In the genomic region with DNA sequence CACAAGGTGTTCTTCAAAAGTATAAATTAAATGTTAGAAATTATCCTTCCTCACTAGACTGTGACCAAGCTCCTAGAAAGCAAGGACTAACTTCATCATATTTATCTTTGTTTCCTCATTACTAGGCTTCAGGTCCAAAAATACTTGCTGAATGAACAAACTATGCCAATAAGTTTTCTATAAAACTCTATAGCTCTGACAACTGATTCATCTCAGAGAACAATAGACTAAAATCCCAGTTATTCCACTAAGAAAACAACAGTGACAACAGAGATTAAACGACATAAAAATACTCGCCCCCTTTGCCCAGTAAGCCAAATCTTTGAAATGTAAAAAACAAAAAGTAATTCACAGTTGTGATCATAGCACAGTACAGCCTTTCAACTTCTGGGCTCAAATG, we compare ENCODE assay signal across 16 cellular contexts. TPM values are rescaled to one million over a fixed set of nuclear protein-coding genes. Genes with fewer than 3 reads are reported as not detected.
DNase-seq lines count a peak whose midpoint lies in the region; ATAC-seq and TF ChIP-seq lines count a peak whose summit lies in the region.
"Had no signal": no experiment of that assay in that cellular context is flagged by ENCODE, and none has a peak within 500 bp of the region (broad histone marks: within the 10 kb centered on the region; RNA-seq: fewer than 3 reads in every experiment).

No MANE protein-coding gene starts in this region.

- ATAC-seq in T-helper 17 cell = no peak
- ATAC-seq in HG03520 (IDR thresholded peaks at IDR 0.05; ENCODE audit: unreplicated experiment) = no peak
- ATAC-seq in GM18858 (IDR thresholded peaks at IDR 0.05; ENCODE audit: unreplicated experiment) = no peak
- ATAC-seq: left lobe of liver had no signal

- H4K12ac ChIP-seq in trophoblast cell (ENCODE audit: low read depth, low read length) = no peak overlapping the region

- H3K4me1 Mint-ChIP-seq in activated naive CD4-positive, alpha-beta T cell treated with anti-CD3 and anti-CD28 coated beads, Interleukin-2, amount 50 U/mL, for 24 hours = peaks cover 92% of the 10 kb centered on the region
- H3K4me1 Mint-ChIP-seq in T-helper 17 cell = peaks cover 72% of the 10 kb centered on the region

- H3K27me3 Mint-ChIP-seq in activated naive CD4-positive, alpha-beta T cell treated with anti-CD3 and anti-CD28 coated beads, Interleukin-2, amount 50 U/mL, for 24 hours = no peaks in the 10 kb centered on the region
- no peaks in the 10 kb centered on the region for H3K27me3 Mint-ChIP-seq in T-helper 17 cell
- H3K27me3 Mint-ChIP-seq: activated CD4-positive, alpha-beta memory T cell treated with anti-CD3 and anti-CD28 coated beads, Interleukin-2, amount 10 ng/mL, durations not matched to agents 7 days and 5 days had no signal

- no peak overlapping the region for H2BK120ac ChIP-seq in trophoblast cell (ENCODE audit: insufficient read depth, low read length, poor library complexity)

- H2AK5ac ChIP-seq in trophoblast cell (ENCODE audit: low read length) = no peak overlapping the region

- DNase-seq in activated naive CD4-positive, alpha-beta T cell treated with Interleukin-2 at 50 U/mL for 16 hours = no peak
- DNase-seq in T-helper 17 cell (no peak), fibroblast of the aortic adventitia (ENCODE audit: low read depth) (peak; percentile 62), trophoblast cell (no peak), NCI-H2196 (lab: John Stamatoyannopoulos, UW; ENCODE audit: unreplicated experiment) (no peak)
- DNase-seq: 8988T; activated CD4-positive, alpha-beta memory T cell treated with anti-CD3 and anti-CD28 coated beads, Interleukin-2, amount 10 ng/mL, durations not matched to agents 7 days and 5 days; anterior cingulate cortex; H7; NCI-H2029 treated with DMSO at 0.1 percent for 48 hours; NCI-H524 treated with DMSO at 0.1 percent for 48 hours; upper lobe of left lung had no signal

- H3K36me3 ChIP-seq in trophoblast cell (ENCODE audit: control insufficient read depth in 1 of 2, insufficient read depth in 2 of 2, low read length in 2 of 2) = peaks cover 2 to 3% of the 10 kb centered on the region in 2 experiments
- H3K36me3 ChIP-seq: upper lobe of left lung had no signal

- peaks cover 2% of the 10 kb centered on the region in 2 experiments for H3K4me1 ChIP-seq in trophoblast cell (ENCODE audit: control insufficient read depth in 1 of 2, insufficient read depth in 2 of 2, low read length in 2 of 2)

- H3K4me2 ChIP-seq in trophoblast cell (ENCODE audit: low read length) = no peak overlapping the region

- H3K9me3 ChIP-seq in T-helper 17 cell (ENCODE audit: control insufficient read depth, low read length, poor library complexity, severe bottlenecking) = no peaks in the 10 kb centered on the region
- no peaks in the 10 kb centered on the region for H3K9me3 ChIP-seq in trophoblast cell (ENCODE audit: insufficient read depth, low read depth, low read length)
- H3K9me3 ChIP-seq: upper lobe of left lung had no signal

- no peak overlapping the region for H3K4ac ChIP-seq in trophoblast cell (ENCODE audit: low read depth, low read length)

- TF ChIP-seq CTCF in fibroblast of the aortic adventitia (IDR thresholded peaks at IDR 0.05; ENCODE audit: insufficient read depth, low read length) = no peak

- H3K14ac ChIP-seq in trophoblast cell (ENCODE audit: low read length) = no peak overlapping the region

- H3K4me3 ChIP-seq in fibroblast of the aortic adventitia (ENCODE audit: low read depth, low read length) (no peak overlapping the region), trophoblast cell (ENCODE audit: low read depth, low read length) (no peak overlapping the region)
- H3K4me3 ChIP-seq: upper lobe of left lung had no signal

- H2BK12ac ChIP-seq in trophoblast cell (ENCODE audit: low read length) = no peak overlapping the region

- peaks cover 6% of the 10 kb centered on the region for H3K36me3 Mint-ChIP-seq in activated naive CD4-positive, alpha-beta T cell treated with anti-CD3 and anti-CD28 coated beads, Interleukin-2, amount 50 U/mL, for 24 hours
- H3K36me3 Mint-ChIP-seq in T-helper 17 cell (ENCODE audit: low read depth) = peaks cover 2% of the 10 kb centered on the region

- H3K27ac ChIP-seq in trophoblast cell (ENCODE audit: low read depth, low read length) = no peak overlapping the region

- WGBS in trophoblast cell (ENCODE audit: extremely low coverage, insufficient coverage, insufficient read length) = no CpG with 5 or more reads among the region's 2 CpGs

- no peaks in the 10 kb centered on the region for H3K27me3 ChIP-seq in trophoblast cell (ENCODE audit: insufficient read depth, low read length)
- H3K27me3 ChIP-seq: upper lobe of left lung had no signal

- peaks cover 13% of the 10 kb centered on the region for H3K79me2 ChIP-seq in trophoblast cell (ENCODE audit: control insufficient read depth, insufficient read depth, low read length, poor library complexity)

- peak overlapping the region; percentile 34 for H3K4me3 Mint-ChIP-seq in activated naive CD4-positive, alpha-beta T cell treated with anti-CD3 and anti-CD28 coated beads, Interleukin-2, amount 50 U/mL, for 24 hours
- no peak overlapping the region for H3K4me3 Mint-ChIP-seq in T-helper 17 cell
- H3K4me3 Mint-ChIP-seq: activated CD4-positive, alpha-beta memory T cell treated with anti-CD3 and anti-CD28 coated beads, Interleukin-2, amount 10 ng/mL, durations not matched to agents 7 days and 5 days had no signal

- no peaks in the 10 kb centered on the region for H3K79me1 ChIP-seq in trophoblast cell (ENCODE audit: low read length)

- H3K18ac ChIP-seq in trophoblast cell (ENCODE audit: low read length) = no peak overlapping the region

- H2AFZ ChIP-seq in trophoblast cell (ENCODE audit: insufficient read depth, low read length, poor library complexity) = no peak overlapping the region

- H2BK5ac ChIP-seq in trophoblast cell (ENCODE audit: low read depth, low read length, poor library complexity) = no peak overlapping the region

- peak overlapping the region; percentile 78 for H3K27ac Mint-ChIP-seq in activated naive CD4-positive, alpha-beta T cell treated with anti-CD3 and anti-CD28 coated beads, Interleukin-2, amount 50 U/mL, for 24 hours
- H3K27ac Mint-ChIP-seq in T-helper 17 cell = peak overlapping the region; percentile 82
- H3K27ac Mint-ChIP-seq: activated CD4-positive, alpha-beta memory T cell treated with anti-CD3 and anti-CD28 coated beads, Interleukin-2, amount 10 ng/mL, durations not matched to agents 7 days and 5 days had no signal

- peak overlapping the region; percentile 18 for H4K91ac ChIP-seq in trophoblast cell (ENCODE audit: low read depth, low read length)

- H3K9ac ChIP-seq in trophoblast cell (ENCODE audit: low read length) = no peak overlapping the region

- no peak overlapping the region for H3K23ac ChIP-seq in trophoblast cell (ENCODE audit: low read length)

- no peaks in the 10 kb centered on the region for H3K9me3 Mint-ChIP-seq in activated naive CD4-positive, alpha-beta T cell treated with anti-CD3 and anti-CD28 coated beads, Interleukin-2, amount 50 U/mL, for 24 hours
- H3K9me3 Mint-ChIP-seq: activated CD4-positive, alpha-beta memory T cell treated with anti-CD3 and anti-CD28 coated beads, Interleukin-2, amount 10 ng/mL, durations not matched to agents 7 days and 5 days had no signal

- H4K8ac ChIP-seq in trophoblast cell (ENCODE audit: low read depth, low read length) = no peak overlapping the region

RNA-seq across cellular contexts. Expression of a gene that starts 13.6 kb away (rescaled TPM):
- total RNA-seq in T-helper 17 cell (100 to 1,000 TPM; 147 to 193 TPM), fibroblast of the aortic adventitia (ENCODE audit: low replicate concordance) (10.4 and 28.1 TPM in 2 replicates)
- polyA plus RNA-seq in trophoblast cell (2013) = 65.0 and 65.7 TPM in 2 replicates
